ENCODE assay signal across 7 cellular contexts in the genomic region with DNA sequence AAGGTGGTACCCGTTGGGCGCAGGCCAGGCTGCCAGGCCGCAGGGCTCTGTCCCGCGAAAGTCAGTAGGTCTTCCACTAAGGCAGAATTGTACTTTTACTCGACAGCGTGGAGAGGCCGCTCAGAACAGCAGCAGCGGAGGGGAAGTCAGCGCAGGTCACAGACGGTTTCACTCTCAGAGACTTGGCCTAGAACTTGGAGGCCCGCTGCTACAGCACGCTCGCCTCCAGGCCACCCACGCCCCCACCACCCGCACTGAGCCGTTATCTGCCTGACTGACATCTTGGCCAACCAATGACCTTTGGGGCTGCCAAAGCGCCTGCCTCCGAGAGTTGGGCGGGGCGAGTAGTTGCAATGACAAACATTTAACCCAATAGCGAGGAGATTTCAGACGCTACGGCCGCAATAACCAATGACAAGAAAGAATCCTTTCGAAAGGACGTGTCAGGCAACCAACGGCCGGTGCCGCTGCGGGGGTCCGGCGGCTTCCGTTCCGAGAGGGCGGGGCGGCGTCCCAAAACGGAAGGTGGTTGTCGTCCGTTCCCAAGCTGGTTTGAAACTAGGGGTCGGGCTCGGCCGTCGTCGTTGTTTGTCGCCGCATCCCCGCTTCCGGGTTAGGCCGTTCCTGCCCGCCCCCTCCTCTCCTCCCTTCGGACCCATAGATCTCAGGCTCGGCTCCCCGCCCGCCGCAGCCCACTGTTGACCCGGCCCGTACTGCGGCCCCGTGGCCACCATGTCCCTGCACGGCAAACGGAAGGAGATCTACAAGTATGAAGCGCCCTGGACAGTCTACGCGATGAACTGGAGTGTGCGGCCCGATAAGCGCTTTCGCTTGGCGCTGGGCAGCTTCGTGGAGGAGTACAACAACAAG. TPM values are rescaled to one million over a fixed set of nuclear protein-coding genes. Genes with fewer than 3 reads are reported as not detected.
DNase-seq lines count a peak whose midpoint lies in the region; ATAC-seq, FAIRE-seq and TF ChIP-seq lines count a peak whose summit lies in the region.

A gene with protein sequence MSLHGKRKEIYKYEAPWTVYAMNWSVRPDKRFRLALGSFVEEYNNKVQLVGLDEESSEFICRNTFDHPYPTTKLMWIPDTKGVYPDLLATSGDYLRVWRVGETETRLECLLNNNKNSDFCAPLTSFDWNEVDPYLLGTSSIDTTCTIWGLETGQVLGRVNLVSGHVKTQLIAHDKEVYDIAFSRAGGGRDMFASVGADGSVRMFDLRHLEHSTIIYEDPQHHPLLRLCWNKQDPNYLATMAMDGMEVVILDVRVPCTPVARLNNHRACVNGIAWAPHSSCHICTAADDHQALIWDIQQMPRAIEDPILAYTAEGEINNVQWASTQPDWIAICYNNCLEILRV (plus strand): TSS at position 532 of the 870 bp plus-strand sequence. CDS start 201 bp downstream, at position 733.

- in situ Hi-C loops in astrocyte of the cerebellum (cut with HindIII; ENCODE audit: low sequenced_read_pairs), result no loop called here

- peak; percentile 97 for FAIRE-seq in GM18507 (lab: Jason Lieb, UNC)

- DNase-seq in GM18507 (ENCODE audit: extremely low spot score, insufficient read length, low read depth) (peak; percentile 99), NCI-H2029 treated with DMSO at 0.1 percent for 48 hours (lab: John Stamatoyannopoulos, UW) (peak; percentile 92), T-helper 9 cell (peak; percentile 98), astrocyte of the cerebellum (ENCODE audit: low read depth) (peak; percentile 100), hepatic stellate cell (ENCODE audit: low spot score) (peak; percentile 100), renal cortical epithelial cell (ENCODE audit: low read depth) (peak; percentile 99)

- TF ChIP-seq CTCF in astrocyte of the cerebellum (IDR thresholded peaks at IDR 0.05; ENCODE audit: low read depth, low read length, missing control alignments), result no peak

- H3K4me3 ChIP-seq in astrocyte of the cerebellum (ENCODE audit: low read depth, low read length), result peak within 1 kb of the TSS; percentile 83

- peak; percentile 92 for ATAC-seq in HG02981 (IDR thresholded peaks at IDR 0.05; ENCODE audit: unreplicated experiment)

RNA-seq across cellular contexts. Expression of the gene that starts here (rescaled TPM):
- total RNA-seq in renal cortical epithelial cell, result 18.4 and 53.2 TPM in 2 replicates

Comparison
In these comparisons a context has a peak if more than half of its experiments do, and no peak if none do; other contexts are left out.
1. Peak in every context shown above with its lines: DNase-seq, ATAC-seq and H3K4me3 ChIP-seq.